ENCODE assay signal across 8 cellular contexts in the genomic region with DNA sequence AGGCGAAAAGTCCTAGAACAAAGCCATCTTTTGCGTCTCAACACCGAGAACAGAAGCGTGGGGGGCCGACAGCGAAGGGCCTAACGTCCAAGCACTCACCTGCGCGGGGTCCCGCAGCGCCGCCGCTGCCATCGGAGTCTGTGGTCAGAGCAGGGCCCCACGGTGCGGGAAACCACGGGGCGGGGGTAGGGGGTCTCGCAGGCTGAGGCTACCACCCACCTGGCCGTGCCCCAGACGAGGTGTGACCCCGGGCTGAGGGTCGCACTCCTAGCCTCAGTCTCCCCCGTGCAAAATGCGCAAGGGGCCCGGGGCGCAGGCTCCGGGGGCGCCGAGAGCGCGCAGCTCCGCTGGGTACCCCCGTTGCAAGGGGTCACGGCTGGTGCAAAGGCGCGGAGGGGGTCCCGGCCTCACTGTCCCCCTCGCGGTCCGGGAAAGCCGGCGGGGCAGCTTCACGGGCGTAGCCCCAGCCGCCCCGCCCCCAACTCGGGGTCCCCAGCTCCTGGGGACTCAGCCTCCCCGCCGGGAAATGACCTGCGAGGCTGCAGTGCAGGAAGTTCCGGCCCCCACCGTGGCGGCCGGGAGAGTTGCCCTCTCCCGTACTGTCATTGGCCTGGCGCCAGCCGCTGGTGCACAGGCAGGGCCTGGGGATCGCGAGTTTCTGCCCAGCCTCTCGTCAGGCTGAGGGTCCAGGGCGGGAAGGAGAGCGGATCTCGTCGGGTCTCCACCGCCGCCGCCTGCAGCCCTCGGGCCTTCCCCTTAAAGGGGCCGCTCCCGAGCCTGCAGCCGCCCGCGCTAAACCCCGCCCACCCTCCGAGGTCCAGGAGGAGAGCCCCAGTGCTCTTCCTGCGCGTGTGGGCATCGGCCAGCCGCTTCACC. TPM values are rescaled to one million over a fixed set of nuclear protein-coding genes. Genes with fewer than 3 reads are reported as not detected.
DNase-seq lines count a peak whose midpoint lies in the region; ATAC-seq and TF ChIP-seq lines count a peak whose summit lies in the region.

TSS of gene ZNF792 (minus strand) at position 699 of the 876 bp plus-strand sequence. CDS start at position 132, 567 bp downstream.

- POLR2A ChIA-PET in HEK293T (lab: Yijun Ruan, JAX), result interaction anchor here (1.5 kb wide), 1 partner anchor 37 kb away, joined by 6 read pairs; the partner anchor contains the start of gene ZNF30

- peak within 1 kb of the TSS; percentile 86 to 96 for H3K4me3 ChIP-seq in left lung

- intact Hi-C loops in left lung (cut with DNase I), result no loop called here

- H3K27me3 ChIP-seq in left lung, result no peaks in the 10 kb centered on the region

- peak within 1 kb of the TSS; percentile 51 to 84 for H3K27ac ChIP-seq in left lung

- TF ChIP-seq CTCF in left lung (IDR thresholded peaks at IDR 0.05), result no peak

- in situ Hi-C loops in G401 (cut with HindIII; ENCODE audit: low sequenced_read_pairs), result no loop called here

- CTCF ChIA-PET in HEK293T (lab: Yijun Ruan, JAX), result no interaction called here

- H3K4me1 ChIP-seq in left lung, result peaks cover 5 to 22% of the 10 kb centered on the region in 2 donors

- peaks cover 3 to 33% of the 10 kb centered on the region in 2 donors for H3K9me3 ChIP-seq in left lung

- peak; percentile 92 for ATAC-seq in left lung
- no peak for ATAC-seq in GM21390 (IDR thresholded peaks at IDR 0.05; ENCODE audit: unreplicated experiment)

- DNase-seq in G401 (ENCODE audit: low spot score), result peak; percentile 69
- peak; percentile 75 for DNase-seq in HEK293T (ENCODE audit: extremely low spot score)
- peak; percentile 8 for DNase-seq in NCI-H2029 treated with DMSO at 0.1 percent for 48 hours (lab: John Stamatoyannopoulos, UW)
- peak; percentile 10 for DNase-seq in activated CD4-positive, CD25-positive, alpha-beta regulatory T cell treated with anti-CD3 and anti-CD28 coated beads, Interleukin-2, amount 50 U/mL, for 16 hours (ENCODE audit: low read depth, low spot score)
- DNase-seq in dermis blood vessel endothelial cell, result peak; percentile 83
- peak; percentile 76 to 94 for DNase-seq in left lung
- DNase-seq in stimulated activated CD4-positive, alpha-beta T cell treated with anti-CD3 and anti-CD28 coated beads, Interleukin-2, amount 100 ng/mL, for 48 hours, result peak; percentile 38 to 43

- peaks cover 0 to 26% of the 10 kb centered on the region in 2 donors for H3K36me3 ChIP-seq in left lung

TF ChIP-seq in HEK293T, 16 proteins besides CTCF, POLR2A, EP300 and RAD21:
- TF ChIP-seq SUZ12 (IDR thresholded peaks at IDR 0.05) (no peak), TARDBP (IDR thresholded peaks at IDR 0.05) (no peak), L3MBTL2 (conservative IDR thresholded peaks at IDR 0.05) (0 out of 2 replicates have a peak, but pooled peaks have one; percentile 6)

RNA-seq across cellular contexts. Expression of gene ZNF792, which starts in this region (rescaled TPM):
- 2.2 and 8.3 TPM in 2 replicates for total RNA-seq in G401 (2014; rRNA removed; shearing (Covaris generic))
- total RNA-seq in dermis blood vessel endothelial cell, result 55.2 and 57.2 TPM in 2 replicates
- 1 to 10 TPM; 8.5 to 9.9 TPM for total RNA-seq in left lung

Comparison
In these comparisons a context has a peak if more than half of its experiments do, and no peak if none do; other contexts are left out.
1. DNase-seq: peak in every context shown above with its lines; median percentile 85 in left lung; 83 in dermis blood vessel endothelial cell; 75 in HEK293T; 69 in G401; 40 in stimulated activated CD4-positive, alpha-beta T cell treated with anti-CD3 and anti-CD28 coated beads, Interleukin-2, amount 100 ng/mL, for 48 hours; 10 in activated CD4-positive, CD25-positive, alpha-beta regulatory T cell treated with anti-CD3 and anti-CD28 coated beads, Interleukin-2, amount 50 U/mL, for 16 hours; 8 in NCI-H2029 treated with DMSO at 0.1 percent for 48 hours.